In the genomic region with DNA sequence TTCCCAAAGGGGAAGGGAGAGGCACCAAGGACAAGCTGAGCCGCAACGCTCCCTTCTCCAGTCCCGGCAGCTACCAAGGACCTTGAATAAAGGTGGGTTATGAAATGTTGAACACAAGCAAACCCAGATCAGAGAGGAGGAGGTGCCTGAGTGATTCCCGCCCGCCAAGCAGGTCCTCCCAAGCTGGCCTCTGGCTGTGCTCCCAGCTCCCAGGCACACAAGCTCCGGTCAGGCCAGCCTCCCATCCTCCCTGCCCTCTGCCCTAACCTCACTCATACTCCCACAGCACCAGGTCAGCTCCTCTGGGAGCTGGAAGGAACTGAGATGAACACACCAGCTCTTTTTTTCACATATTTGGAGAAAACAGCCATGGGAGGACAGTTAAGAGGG, we compare ENCODE assay signal across 12 cellular contexts. TPM values are rescaled to one million over a fixed set of nuclear protein-coding genes. Genes with fewer than 3 reads are reported as not detected.
DNase-seq lines count a peak whose midpoint lies in the region; ATAC-seq and TF ChIP-seq lines count a peak whose summit lies in the region.
"Had no signal": no experiment of that assay in that cellular context is flagged by ENCODE, and none has a peak within 500 bp of the region (broad histone marks: within the 10 kb centered on the region; RNA-seq: fewer than 3 reads in every experiment).

No MANE protein-coding gene starts in this region.

- 5 to 8% (median 5%) methylated on average over 6 of the region's 6 CpGs for WGBS in ovary, 3 donors

- TF ChIP-seq CTCF in 22Rv1 (IDR thresholded peaks at IDR 0.05) (no peak), RWPE2 (IDR thresholded peaks at IDR 0.05; ENCODE audit: poor library complexity, severe bottlenecking) (no peak), fibroblast of lung (conservative IDR thresholded peaks at IDR 0.05 in 1 of 2, IDR thresholded peaks at IDR 0.05 in 1 of 2; ENCODE audit: low read depth in 1 of 2, low read length in 2 of 2) (no peak), ovary (IDR thresholded peaks at IDR 0.05) (peak in 1 of 3 donors; percentile 15), progenitor cell of endocrine pancreas (IDR thresholded peaks at IDR 0.05; ENCODE audit: unreplicated experiment) (no peak)

- no peak overlapping the region for H3K9ac ChIP-seq in fibroblast of lung (ENCODE audit: insufficient read depth, low read length)

- no peak overlapping the region for H3K4me2 ChIP-seq in fibroblast of lung (ENCODE audit: extremely low read depth, insufficient read depth, low read length)

- H3K4me3 Mint-ChIP-seq in progenitor cell of endocrine pancreas (ENCODE audit: low read depth) (no peak overlapping the region), immature natural killer cell (no peak overlapping the region)
- H3K4me3 Mint-ChIP-seq: mesothelial cell of epicardium had no signal

- H3K36me3 Mint-ChIP-seq in progenitor cell of endocrine pancreas (ENCODE audit: insufficient read depth) (no peaks in the 10 kb centered on the region), immature natural killer cell (no peaks in the 10 kb centered on the region)
- H3K36me3 Mint-ChIP-seq: mesothelial cell of epicardium had no signal

- H3K4me3 ChIP-seq in RWPE2 (ENCODE audit: severe bottlenecking) (no peak overlapping the region), fibroblast of lung (replicated peaks in 1 of 4; ENCODE audit: control extremely low read depth in 1 of 4, insufficient read depth in 1 of 4, low read depth in 3 of 4, low read length in 4 of 4) (peak overlapping the region in 1 of 4 experiments; percentile 98), ovary (no peak overlapping the region)

- DNase-seq in RWPE2 (ENCODE audit: low spot score) (no peak), fibroblast of lung (ENCODE audit: low read depth in 2 of 2) (no peak), ovary (peak; percentile 82 to 94 (median 88)), NCI-H526 treated with DMSO at 0.1 percent for 48 hours (lab: John Stamatoyannopoulos, UW) (no peak), progenitor cell of endocrine pancreas (ENCODE audit: low spot score, unreplicated experiment) (no peak), immature natural killer cell (no peak), erythroblast (lab: John Stamatoyannopoulos, UW) (no peak)
- DNase-seq: activated CD4-positive, alpha-beta T cell treated with anti-CD3 and anti-CD28 coated beads, Interleukin-2, amount 50 U/mL, for 48 hours; BE2C had no signal

- peak overlapping the region; percentile 92 for H3K27ac ChIP-seq in 22Rv1
- H3K27ac ChIP-seq in RWPE2 (ENCODE audit: poor library complexity, severe bottlenecking): peak overlapping the region; percentile 70
- H3K27ac ChIP-seq in fibroblast of lung (ENCODE audit: insufficient read depth, low read length): peak overlapping the region; percentile 5
- peak overlapping the region; percentile 56 to 68 for H3K27ac ChIP-seq in ovary

- H3K4me1 ChIP-seq in RWPE2 (ENCODE audit: insufficient read depth, poor library complexity, severe bottlenecking) (peaks cover 28% of the 10 kb centered on the region), fibroblast of lung (ENCODE audit: control insufficient read depth, extremely low read depth, insufficient read depth, low read length) (peaks cover 31% of the 10 kb centered on the region), ovary (ENCODE audit: insufficient read depth) (peaks cover 45% of the 10 kb centered on the region)

- no peak for TF ChIP-seq EP300 in ovary (IDR thresholded peaks at IDR 0.05)

- H3K27me3 ChIP-seq in RWPE2 (ENCODE audit: insufficient read depth, poor library complexity, severe bottlenecking) (no peaks in the 10 kb centered on the region), fibroblast of lung (ENCODE audit: control insufficient read depth, insufficient read depth, low read length) (no peaks in the 10 kb centered on the region), ovary (no peaks in the 10 kb centered on the region)
- H3K27me3 ChIP-seq: BE2C had no signal

- H3K9me3 ChIP-seq in RWPE2 (ENCODE audit: severe bottlenecking) (no peaks in the 10 kb centered on the region), fibroblast of lung (ENCODE audit: control insufficient read depth, insufficient read depth, low read depth, low read length) (no peaks in the 10 kb centered on the region), ovary (no peaks in the 10 kb centered on the region)
- H3K9me3 ChIP-seq: BE2C had no signal

- peaks cover 81% of the 10 kb centered on the region for H3K79me2 ChIP-seq in fibroblast of lung (ENCODE audit: control insufficient read depth, insufficient read depth, low read length)

- no peaks in the 10 kb centered on the region for H3K27me3 Mint-ChIP-seq in progenitor cell of endocrine pancreas
- peaks cover 18 to 29% (median 25%) of the 10 kb centered on the region in 3 donors for H3K27me3 Mint-ChIP-seq in immature natural killer cell (ENCODE audit: low read depth in 3 of 3)

- H3K4me1 Mint-ChIP-seq in progenitor cell of endocrine pancreas (ENCODE audit: low read depth): peaks cover 33% of the 10 kb centered on the region
- H3K4me1 Mint-ChIP-seq in immature natural killer cell: peaks cover 63 to 70% of the 10 kb centered on the region in 2 donors

- TF ChIP-seq POLR2A in ovary (IDR thresholded peaks at IDR 0.05): peak; percentile 16
- no peak for TF ChIP-seq POLR2A in erythroblast (IDR thresholded peaks at IDR 0.05; ENCODE audit: low read length)

- no peaks in the 10 kb centered on the region for H4K20me1 ChIP-seq in fibroblast of lung (ENCODE audit: control insufficient read depth, extremely low read depth, insufficient read depth, low read length)

- H3K9me3 Mint-ChIP-seq in progenitor cell of endocrine pancreas (ENCODE audit: low read depth) (no peaks in the 10 kb centered on the region), immature natural killer cell (no peaks in the 10 kb centered on the region)
- H3K9me3 Mint-ChIP-seq: mesothelial cell of epicardium had no signal

- intact Hi-C loops in ovary (cut with DNase I): loop anchor here in 3 of 4 donors (10.0 kb wide), 5 partner anchors 76 to 264 kb away; a partner anchor contains a TSS

- H3K27ac Mint-ChIP-seq in progenitor cell of endocrine pancreas (no peak overlapping the region), immature natural killer cell (peak overlapping the region in 2 of 6 donors; percentile 35 to 44)

- H2AFZ ChIP-seq in fibroblast of lung (ENCODE audit: low read length): no peak overlapping the region

- ATAC-seq in RWPE2 (ENCODE audit: low read depth): no peak

- H3K36me3 ChIP-seq in RWPE2 (ENCODE audit: low read depth): peaks cover 10% of the 10 kb centered on the region; the same call in 1 of the 2 replicates
- H3K36me3 ChIP-seq in fibroblast of lung (ENCODE audit: control insufficient read depth, insufficient read depth, low read length): no peaks in the 10 kb centered on the region
- H3K36me3 ChIP-seq in ovary: no peaks in the 10 kb centered on the region

RNA-seq across cellular contexts. Expression of a gene that starts 3.7 kb away (rescaled TPM):
- total RNA-seq in fibroblast of lung (48.3 and 76.8 TPM in 2 replicates), ovary (100 to 1,000 TPM in 2 of 7 donors, 10 to 100 TPM in 5; 76.5 to 101 (median 95.1) TPM), progenitor cell of endocrine pancreas (77.8 and 80.0 TPM in 2 replicates)
- polyA plus RNA-seq in fibroblast of lung (118 and 128 TPM in 2 replicates), ovary (10 to 100 TPM; 59.4 to 74.5 TPM), immature natural killer cell (100 to 1,000 TPM; 114 to 177 (median 146) TPM)
- polyA plus RNA-seq in fibroblast of lung (2012): 113 and 128 TPM in 2 replicates
- polyA minus RNA-seq in fibroblast of lung (ENCODE audit: low replicate concordance): 234 and 454 TPM in 2 replicates

RNA-seq across cellular contexts. Expression of a gene that starts 27.1 kb away (rescaled TPM):
- total RNA-seq in fibroblast of lung (6.2 and 6.9 TPM in 2 replicates), ovary (1 to 10 TPM; 2.8 to 5.5 (median 4.4) TPM), progenitor cell of endocrine pancreas (29.9 and 30.5 TPM in 2 replicates)
- polyA plus RNA-seq in fibroblast of lung (4.9 and 5.3 TPM in 2 replicates), ovary (1 to 10 TPM; 4.4 to 5.4 TPM), immature natural killer cell (10 to 100 TPM in 1 of 3 donors, 1 to 10 TPM in 2; 5.0 to 25.7 (median 8.9) TPM)
- 8.5 and 12.5 TPM in 2 replicates for polyA plus RNA-seq in fibroblast of lung (2012)
- 17.3 and 21.9 TPM in 2 replicates for polyA minus RNA-seq in fibroblast of lung (ENCODE audit: low replicate concordance)

RNA-seq across cellular contexts. Expression of a gene that starts 39.4 kb away (rescaled TPM):
- total RNA-seq in fibroblast of lung (under 0.01 TPM in 1 of 2 replicates, not detected in the other), ovary (1 to 10 TPM in 1 of 7 donors, under 1 TPM in 3, not detected in 3; 0.07 to 1.3 (median 0.39) TPM), progenitor cell of endocrine pancreas (1.2 and 1.4 TPM in 2 replicates)
- polyA plus RNA-seq in fibroblast of lung (not detected in 2 replicates), ovary (under 1 TPM; 0.08 to 0.60 TPM), immature natural killer cell (not detected)
- not detected in 2 replicates for polyA plus RNA-seq in fibroblast of lung (2012)
- polyA minus RNA-seq in fibroblast of lung (ENCODE audit: low replicate concordance): not detected in 2 replicates
- total RNA-seq: glomerular endothelial cell had no signal

Comparison
In these comparisons a context has a peak if more than half of its experiments do, and no peak if none do; other contexts are left out.
1. H3K27ac ChIP-seq: peak in every context shown above with its lines; median percentile 92 in 22Rv1; 70 in RWPE2; 62 in ovary; 5 in fibroblast of lung.
2. DNase-seq: peak in ovary (5 of 5); none in RWPE2 (single experiment), fibroblast of lung (0 of 2), NCI-H526 treated with DMSO at 0.1 percent for 48 hours (single experiment), progenitor cell of endocrine pancreas (single experiment), immature natural killer cell (0 of 3) and erythroblast (0 of 2).